Comparison of ENCODE assay signal across 16 cellular contexts in the genomic region with DNA sequence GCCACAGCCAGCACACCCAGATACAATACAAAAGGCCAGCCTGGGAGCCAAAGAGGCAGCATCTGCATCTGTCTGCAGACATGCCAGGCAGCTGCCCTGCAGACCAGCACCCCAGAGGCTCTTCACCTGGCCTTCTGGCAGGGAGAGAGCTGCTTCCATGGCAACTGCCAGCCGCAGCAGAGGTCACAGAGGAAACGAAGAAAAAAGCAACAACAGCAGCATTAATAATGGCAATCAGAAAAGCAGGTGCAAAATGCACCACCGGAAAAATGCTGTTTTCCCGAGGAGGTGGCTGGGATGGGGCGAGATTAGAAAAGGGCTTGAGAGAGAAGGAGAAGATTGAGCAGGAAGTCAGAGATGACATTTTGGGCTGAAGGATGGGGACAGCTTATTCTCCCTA.
DNase-seq lines count a peak whose midpoint lies in the region; ATAC-seq lines count a peak whose summit lies in the region.
"Had no signal": no experiment of that assay in that cellular context is flagged by ENCODE, and none has a peak within 500 bp of the region (broad histone marks: within the 10 kb centered on the region; RNA-seq: fewer than 3 reads in every experiment).

No MANE protein-coding gene starts in this region.

- H2BK120ac ChIP-seq in neuronal stem cell (ENCODE audit: low read depth, low read length): no peak overlapping the region

- no peak overlapping the region for H3K18ac ChIP-seq in neuronal stem cell (ENCODE audit: low read length)

- no peak overlapping the region for H3K4ac ChIP-seq in neuronal stem cell (ENCODE audit: low read length)

- H3K4me1 ChIP-seq in neuronal stem cell (ENCODE audit: control insufficient read depth in 2 of 2, insufficient read depth in 1 of 2, low read depth in 1 of 2, low read length in 2 of 2): peaks cover 4 to 10% of the 10 kb centered on the region in 2 donors
- H3K4me1 ChIP-seq: colonic mucosa had no signal

- no peaks in the 10 kb centered on the region for H3K9me3 ChIP-seq in neuronal stem cell (replicated peaks in 1 of 2; ENCODE audit: control insufficient read depth in 2 of 2, insufficient read depth in 1 of 2, low read depth in 1 of 2, low read length in 2 of 2)
- H3K9me3 ChIP-seq: colonic mucosa had no signal

- no peak overlapping the region for H3K27ac ChIP-seq in neuronal stem cell (replicated peaks; ENCODE audit: low read length)
- H3K27ac ChIP-seq: colonic mucosa, epithelial cell of prostate had no signal

- H3K4me3 ChIP-seq in neuronal stem cell (ENCODE audit: low read length in 2 of 2): no peak overlapping the region
- H3K4me3 ChIP-seq: colonic mucosa had no signal

- no peak overlapping the region for H4K91ac ChIP-seq in neuronal stem cell (ENCODE audit: low read depth, low read length, poor library complexity)

- no peak overlapping the region for H2BK12ac ChIP-seq in neuronal stem cell (ENCODE audit: low read length)

- no peaks in the 10 kb centered on the region for H3K27me3 ChIP-seq in neuronal stem cell (ENCODE audit: control insufficient read depth in 3 of 3, insufficient read depth in 3 of 3, low read depth in 1 of 3, low read length in 3 of 3)
- H3K27me3 ChIP-seq: colonic mucosa had no signal

- no peaks in the 10 kb centered on the region for H3K79me1 ChIP-seq in neuronal stem cell (ENCODE audit: low read depth, low read length)

- no peak overlapping the region for H2AK5ac ChIP-seq in neuronal stem cell (ENCODE audit: low read depth, low read length)

- H4K8ac ChIP-seq in neuronal stem cell (ENCODE audit: low read depth, low read length): no peak overlapping the region

- no peak overlapping the region for H3K23ac ChIP-seq in neuronal stem cell (ENCODE audit: low read depth, low read length, poor library complexity)

- no peak overlapping the region for H3K4me2 ChIP-seq in neuronal stem cell (ENCODE audit: insufficient read depth, low read length, poor library complexity, severe bottlenecking)

- H2BK15ac ChIP-seq in neuronal stem cell (ENCODE audit: low read length): no peak overlapping the region

- H3K36me3 ChIP-seq in neuronal stem cell (replicated peaks in 1 of 2; ENCODE audit: control insufficient read depth in 2 of 2, insufficient read depth in 2 of 2, low read length in 2 of 2): no peaks in the 10 kb centered on the region
- H3K36me3 ChIP-seq: colonic mucosa had no signal

- no CpG with 5 or more reads among the region's 5 CpGs for WGBS in neuronal stem cell (ENCODE audit: extremely low coverage in 2 of 2, insufficient read length in 2 of 2, insufficient replicate concordance in 1 of 2), 2 donors

- no peak overlapping the region for H3K9ac ChIP-seq in neuronal stem cell (ENCODE audit: low read depth, low read length, poor library complexity)

- no peak overlapping the region for H3K14ac ChIP-seq in neuronal stem cell (ENCODE audit: low read length)

- no peak overlapping the region for H2BK5ac ChIP-seq in neuronal stem cell (ENCODE audit: low read length)

- peak overlapping the region; percentile 43 for H2AFZ ChIP-seq in neuronal stem cell (ENCODE audit: low read length)

- no peak for ATAC-seq in GM21390 (IDR thresholded peaks at IDR 0.05; ENCODE audit: unreplicated experiment)
- ATAC-seq in HG02798 (IDR thresholded peaks at IDR 0.05; ENCODE audit: poor library complexity, unreplicated experiment): no peak
- ATAC-seq: HCT116, right cardiac atrium had no signal

- DNase-seq in NCI-H1092 (lab: John Stamatoyannopoulos, UW): peak; percentile 99
- peak; percentile 97 for DNase-seq in NCI-H2107 treated with DMSO at 0.1 percent for 48 hours (lab: John Stamatoyannopoulos, UW; ENCODE audit: unreplicated experiment)
- DNase-seq in NCI-H774 (lab: John Stamatoyannopoulos, UW): peak; percentile 96
- no peak for DNase-seq in neuronal stem cell (ENCODE audit: low spot score)
- DNase-seq in 8988T: no peak
- DNase-seq: activated CD4-positive, alpha-beta T cell treated with anti-CD3 and anti-CD28 coated beads for 48 hours; activated naive CD4-positive, alpha-beta T cell treated with Interleukin-2 at 50 U/mL for 16 hours; colonic mucosa; islet precursor cell; right cardiac atrium; stimulated activated CD4-positive, alpha-beta T cell treated with anti-CD3 and anti-CD28 coated beads, Interleukin-2, amount 100 ng/mL, for 24 hours; T1000 had no signal

Comparison
In these comparisons a context has a peak if more than half of its experiments do, and no peak if none do; other contexts are left out.
1. DNase-seq: peak in NCI-H1092 (single experiment), NCI-H2107 treated with DMSO at 0.1 percent for 48 hours (single experiment) and NCI-H774 (single experiment); none in neuronal stem cell (single experiment) and 8988T (single experiment).